9 cellular contexts compared by ENCODE assay signal in genomic region chr4:144645102-144645469, GRCh38. TPM values are rescaled to one million over a fixed set of nuclear protein-coding genes. Genes with fewer than 3 reads are reported as not detected.
DNase-seq lines count a peak whose midpoint lies in the region; ATAC-seq, FAIRE-seq and TF ChIP-seq lines count a peak whose summit lies in the region.
"Had no signal": no experiment of that assay in that cellular context is flagged by ENCODE, and none has a peak within 500 bp of the region (broad histone marks: within the 10 kb centered on the region; RNA-seq: fewer than 3 reads in every experiment).

No MANE protein-coding gene starts in this region.

- peaks cover 20% of the 10 kb centered on the region for H3K4me1 Mint-ChIP-seq in activated CD8-positive, alpha-beta memory T cell treated with anti-CD3 and anti-CD28 coated beads, Interleukin-2, amount 10 ng/mL, durations not matched to agents 7 days and 5 days

- peaks cover 49% of the 10 kb centered on the region for H3K27me3 Mint-ChIP-seq in activated CD8-positive, alpha-beta memory T cell treated with anti-CD3 and anti-CD28 coated beads, Interleukin-2, amount 10 ng/mL, durations not matched to agents 7 days and 5 days

- H3K4me3 ChIP-seq in DND-41 (ENCODE audit: low read depth in 1 of 2, low read length in 2 of 2) (peak overlapping the region in 1 of 2 experiments; percentile 78; a peak in 2 of 4 replicates), WERI-Rb-1 (ENCODE audit: low read depth, low read length) (peak overlapping the region; percentile 55), right cardiac atrium (ENCODE audit: low read length) (peak overlapping the region; percentile 74)

- H3K36me3 ChIP-seq in DND-41 (ENCODE audit: insufficient read depth, low read length) (peaks cover 11% of the 10 kb centered on the region), WERI-Rb-1 (peaks cover 4% of the 10 kb centered on the region; the same call in 1 of the 2 replicates)

- H3K9ac ChIP-seq in DND-41 (ENCODE audit: low read depth, low read length), result peak overlapping the region; percentile 74; the same call in 1 of the 2 replicates

- H3K4me1 ChIP-seq in DND-41 (ENCODE audit: insufficient read depth, low read length), result peaks cover 41% of the 10 kb centered on the region
- H3K4me1 ChIP-seq in right cardiac atrium (ENCODE audit: control insufficient read depth, insufficient read depth, low read length), result peaks cover 2% of the 10 kb centered on the region

- no peak overlapping the region for H3K27ac Mint-ChIP-seq in activated CD8-positive, alpha-beta memory T cell treated with anti-CD3 and anti-CD28 coated beads, Interleukin-2, amount 10 ng/mL, durations not matched to agents 7 days and 5 days

- peak overlapping the region; percentile 70 for H3K4me2 ChIP-seq in DND-41 (ENCODE audit: insufficient read depth, low read length)

- H3K9me3 ChIP-seq in DND-41 (ENCODE audit: insufficient read depth, low read length, severe bottlenecking) (no peaks in the 10 kb centered on the region), WERI-Rb-1 (ENCODE audit: severe bottlenecking) (no peaks in the 10 kb centered on the region), right cardiac atrium (ENCODE audit: control insufficient read depth, low read length) (no peaks in the 10 kb centered on the region)

- CTCF ChIA-PET in activated CD8-positive, alpha-beta memory T cell treated with anti-CD3 and anti-CD28 coated beads, Interleukin-2, amount 10 ng/mL, durations not matched to agents 7 days and 5 days (lab: Charles Lee), result no interaction called here

- no peak overlapping the region; the same call in 1 of the 2 replicates for H2AFZ ChIP-seq in DND-41 (ENCODE audit: low read depth, low read length)

- peaks cover 53% of the 10 kb centered on the region for H3K79me2 ChIP-seq in DND-41 (ENCODE audit: insufficient read depth, low read length)

- 29% methylated on average over 22 of the region's 22 CpGs for WGBS in right cardiac atrium

- H3K36me3 Mint-ChIP-seq in activated CD8-positive, alpha-beta memory T cell treated with anti-CD3 and anti-CD28 coated beads, Interleukin-2, amount 10 ng/mL, durations not matched to agents 7 days and 5 days, result peaks cover 2% of the 10 kb centered on the region

- H3K27me3 ChIP-seq in DND-41 (ENCODE audit: insufficient read depth, low read length, poor library complexity), result no peaks in the 10 kb centered on the region
- no peaks in the 10 kb centered on the region for H3K27me3 ChIP-seq in WERI-Rb-1 (ENCODE audit: insufficient read depth, low read depth, severe bottlenecking)
- H3K27me3 ChIP-seq in right cardiac atrium (ENCODE audit: control insufficient read depth, insufficient read depth), result no peaks in the 10 kb centered on the region

- DNase-seq in DND-41 (no peak), WERI-Rb-1 (peak; percentile 19), right cardiac atrium (peak in 2 of 3 donors; percentile 9 to 56), retina (peak; percentile 78), RCC 7860 (ENCODE audit: low spot score) (no peak)
- DNase-seq in activated CD8-positive, alpha-beta memory T cell treated with anti-CD3 and anti-CD28 coated beads, Interleukin-2, amount 10 ng/mL, durations not matched to agents 7 days and 5 days, result no peak

- H3K9me3 Mint-ChIP-seq in activated CD8-positive, alpha-beta memory T cell treated with anti-CD3 and anti-CD28 coated beads, Interleukin-2, amount 10 ng/mL, durations not matched to agents 7 days and 5 days (ENCODE audit: low read depth), result no peaks in the 10 kb centered on the region

- FAIRE-seq in RCC 7860 (lab: Jason Lieb, UNC), result no peak
- FAIRE-seq: H54 had no signal

- TF ChIP-seq CTCF in DND-41 (IDR thresholded peaks at IDR 0.05; ENCODE audit: borderline replicate concordance, extremely low read depth, low read length, poor library complexity, severe bottlenecking), result no peak
- TF ChIP-seq CTCF in WERI-Rb-1 (IDR thresholded peaks at IDR 0.05; ENCODE audit: low read depth, low read length), result no peak

- ATAC-seq in DND-41 (ENCODE audit: insufficient read depth, low read depth) (no peak), right cardiac atrium (peak; percentile 22 to 23), GM21390 (IDR thresholded peaks at IDR 0.05; ENCODE audit: unreplicated experiment) (no peak), HG02970 (IDR thresholded peaks at IDR 0.05; ENCODE audit: low FRiP score, unreplicated experiment) (no peak)
- no peak for ATAC-seq in activated CD8-positive, alpha-beta memory T cell treated with anti-CD3 and anti-CD28 coated beads, Interleukin-2, amount 10 ng/mL, durations not matched to agents 7 days and 5 days

- no peak overlapping the region for H3K4me3 Mint-ChIP-seq in activated CD8-positive, alpha-beta memory T cell treated with anti-CD3 and anti-CD28 coated beads, Interleukin-2, amount 10 ng/mL, durations not matched to agents 7 days and 5 days

- intact Hi-C loops in right cardiac atrium (cut with DNase I), result no loop called here

- H4K20me1 ChIP-seq in DND-41 (ENCODE audit: insufficient read depth, low read length), result no peaks in the 10 kb centered on the region; the same call in 1 of the 2 replicates

- H3K27ac ChIP-seq in DND-41 (ENCODE audit: low read length) (peak overlapping the region; percentile 90), WERI-Rb-1 (no peak overlapping the region), right cardiac atrium (ENCODE audit: low read length) (no peak overlapping the region)

RNA-seq across cellular contexts. Expression of gene HHIP, which starts 0.9 kb away (rescaled TPM):
- 1 to 10 TPM in 1 of 4 donors, under 1 TPM in 2, not detected in 1; 0.03 to 1.2 (median 0.39) TPM for total RNA-seq in right cardiac atrium
- polyA plus RNA-seq in right cardiac atrium, result 0.16 TPM
- not detected for total RNA-seq in activated CD8-positive, alpha-beta memory T cell treated with anti-CD3 and anti-CD28 coated beads, Interleukin-2, amount 10 ng/mL, durations not matched to agents 7 days and 5 days

Comparison
In these comparisons a context has a peak if more than half of its experiments do, and no peak if none do; other contexts are left out.
1. ATAC-seq: peak in right cardiac atrium (2 of 2); none in DND-41 (single experiment), GM21390 (single experiment), activated CD8-positive, alpha-beta memory T cell treated with anti-CD3 and anti-CD28 coated beads, Interleukin-2, amount 10 ng/mL, durations not matched to agents 7 days and 5 days (single experiment) and HG02970 (single experiment).
2. DNase-seq: peak in WERI-Rb-1 (single experiment), right cardiac atrium (2 of 3) and retina (single experiment); none in DND-41 (single experiment), activated CD8-positive, alpha-beta memory T cell treated with anti-CD3 and anti-CD28 coated beads, Interleukin-2, amount 10 ng/mL, durations not matched to agents 7 days and 5 days (single experiment) and RCC 7860 (single experiment).